In the genomic region with DNA sequence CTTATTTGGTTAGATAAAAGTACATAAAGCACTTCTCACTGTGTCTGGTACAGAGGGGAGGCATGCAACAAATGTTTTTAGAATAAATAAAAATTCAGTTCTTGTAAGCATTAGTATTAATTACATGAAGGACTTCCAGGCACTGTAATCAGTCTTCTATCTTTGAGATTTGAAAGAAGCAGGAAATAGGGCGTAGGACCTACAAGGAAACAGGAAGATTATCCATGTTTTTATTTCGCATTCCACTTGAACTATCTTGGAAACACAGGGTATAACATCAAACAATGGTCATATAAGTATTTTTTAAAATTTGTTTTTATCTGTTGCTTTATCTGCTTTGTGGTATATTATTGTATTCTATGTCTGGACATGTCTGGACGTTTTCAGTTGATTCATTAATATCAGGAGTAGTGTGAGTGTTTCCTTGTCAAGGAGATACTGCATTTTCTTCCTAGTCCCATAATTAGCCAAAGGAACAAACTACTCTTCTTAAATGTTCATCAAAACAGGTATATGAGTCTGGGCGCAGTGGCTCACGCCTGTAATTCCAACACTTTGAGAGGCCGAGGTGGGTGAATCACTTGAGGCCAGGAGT, we compare ENCODE assay signal across 21 cellular contexts. TPM values are rescaled to one million over a fixed set of nuclear protein-coding genes. Genes with fewer than 3 reads are reported as not detected.
DNase-seq lines count a peak whose midpoint lies in the region; ATAC-seq, FAIRE-seq and TF ChIP-seq lines count a peak whose summit lies in the region.
"Had no signal": no experiment of that assay in that cellular context is flagged by ENCODE, and none has a peak within 500 bp of the region (broad histone marks: within the 10 kb centered on the region; RNA-seq: fewer than 3 reads in every experiment).

No MANE protein-coding gene starts in this region.

- no peak overlapping the region for H3K4me3 ChIP-seq in pancreas
- H3K4me3 ChIP-seq: ascending aorta, heart left ventricle, lower lobe of right lung, thyroid gland had no signal

- H3K4me1 ChIP-seq in pancreas, result peaks cover 0 to 4% (median 0%) of the 10 kb centered on the region in 3 donors

- H3K27ac ChIP-seq in pancreas, result no peak overlapping the region
- H3K27ac ChIP-seq: ascending aorta, lower lobe of right lung, thyroid gland had no signal

- WGBS in pancreas, 2 donors, result 81 to 90% methylated on average over 6 of the region's 6 CpGs

- DNase-seq in HT-29 (ENCODE audit: low spot score) (peak; percentile 73), astrocyte of the hippocampus (ENCODE audit: low read depth, low spot score) (peak; percentile 4), hepatic stellate cell (ENCODE audit: low spot score) (peak; percentile 12), pancreas (no peak)
- DNase-seq in activated CD4-positive, alpha-beta T cell treated with anti-CD3 and anti-CD28 coated beads, Interleukin-2, amount 50 U/mL, for 4 hours, result no peak
- DNase-seq: CD4-positive, alpha-beta memory T cell; DMS153; GDM1; heart left ventricle; lower lobe of right lung; naive thymus-derived CD4-positive, alpha-beta T cell; NCI-H1105; NCI-H2081 treated with DMSO at 0.1 percent for 48 hours; NCI-H510A treated with DMSO at 0.1 percent for 48 hours; stimulated activated naive CD4-positive, alpha-beta T cell; thyroid gland had no signal

- no peaks in the 10 kb centered on the region for H3K9me3 ChIP-seq in pancreas
- H3K9me3 ChIP-seq: ascending aorta, heart left ventricle, lower lobe of right lung, thyroid gland had no signal

- H3K36me3 ChIP-seq in pancreas, result no peaks in the 10 kb centered on the region
- H3K36me3 ChIP-seq: ascending aorta, lower lobe of right lung, thyroid gland had no signal

- no peak for TF ChIP-seq CTCF in pancreas (IDR thresholded peaks at IDR 0.05)

- no peaks in the 10 kb centered on the region for H3K27me3 ChIP-seq in pancreas
- H3K27me3 ChIP-seq: ascending aorta, heart left ventricle, thyroid gland had no signal

- intact Hi-C loops in pancreas (cut with DNase I), result no loop called here

- peak; percentile 5 for FAIRE-seq in pancreas (lab: Jason Lieb, UNC)
- FAIRE-seq: colon, H1 had no signal

- ATAC-seq in pancreas (no peak), GM21529 (IDR thresholded peaks at IDR 0.05; ENCODE audit: unreplicated experiment) (no peak), HG03175 (IDR thresholded peaks at IDR 0.05; ENCODE audit: unreplicated experiment) (no peak)
- ATAC-seq: heart left ventricle; naive thymus-derived CD4-positive, alpha-beta T cell had no signal

RNA-seq across cellular contexts. Expression of gene BMPR2, which starts 32.5 kb away (rescaled TPM):
- 5.0 and 9.7 TPM in 2 replicates for total RNA-seq in HT-29 (2014; rRNA removed; shearing (Covaris generic))
- 10 to 100 TPM; 10.1 to 30.8 (median 12.8) TPM for total RNA-seq in pancreas
- 1 to 10 TPM; 2.5 to 5.6 TPM for polyA plus RNA-seq in pancreas

Comparison
In these comparisons a context has a peak if more than half of its experiments do, and no peak if none do; other contexts are left out.
1. DNase-seq: peak in HT-29 (single experiment), astrocyte of the hippocampus (single experiment) and hepatic stellate cell (single experiment); none in pancreas (0 of 6) and activated CD4-positive, alpha-beta T cell treated with anti-CD3 and anti-CD28 coated beads, Interleukin-2, amount 50 U/mL, for 4 hours (0 of 2).